ENCODE assay signal across 1 cellular context in the genomic region with DNA sequence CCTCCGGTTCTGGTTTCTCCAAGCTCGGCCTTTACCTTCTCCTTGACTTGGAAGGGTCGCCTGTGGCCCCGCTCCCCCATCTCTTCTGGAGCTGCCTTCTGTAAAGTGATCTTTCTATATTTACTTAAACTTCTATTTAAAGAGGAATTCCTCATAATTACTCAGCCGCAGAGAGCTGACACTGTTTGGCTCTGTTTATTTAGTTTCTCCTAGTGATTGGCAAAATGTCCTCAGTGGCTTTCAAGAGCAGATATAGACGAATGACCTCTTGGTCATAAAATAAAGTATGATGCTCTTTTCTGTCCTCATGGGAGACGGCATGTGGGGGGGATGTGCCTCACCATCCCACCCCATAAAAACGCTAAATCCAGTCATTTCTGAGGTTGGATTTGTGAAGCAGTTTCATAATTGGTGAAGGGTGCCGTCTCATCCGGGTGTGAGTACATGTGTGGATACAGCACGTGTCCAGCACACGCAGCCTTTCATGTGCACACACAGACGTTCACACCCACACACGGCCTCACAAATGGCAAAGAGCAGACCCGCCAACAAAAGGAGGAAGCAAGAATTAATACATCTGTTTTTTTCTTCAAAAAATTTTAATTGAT.
TF ChIP-seq lines count a peak whose summit lies in the region.

No MANE protein-coding gene starts in this region.

TF ChIP-seq in H1, 55 proteins besides CTCF, POLR2A, EP300 and RAD21:
- TF ChIP-seq HDAC6 (IDR thresholded peaks at IDR 0.05; ENCODE audit: low read depth, low read length) = no peak
- TF ChIP-seq MAFK (IDR thresholded peaks at IDR 0.05; ENCODE audit: low read depth, low read length) = no peak
- no peak for TF ChIP-seq HDAC2 (IDR thresholded peaks at IDR 0.05; ENCODE audit: borderline replicate concordance in 1 of 2, low read depth in 2 of 2, low read length in 2 of 2)
- TF ChIP-seq, protein P1, sequence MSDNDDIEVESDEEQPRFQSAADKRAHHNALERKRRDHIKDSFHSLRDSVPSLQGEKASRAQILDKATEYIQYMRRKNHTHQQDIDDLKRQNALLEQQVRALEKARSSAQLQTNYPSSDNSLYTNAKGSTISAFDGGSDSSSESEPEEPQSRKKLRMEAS (IDR thresholded peaks at IDR 0.05) = no peak
- no peak for TF ChIP-seq KDM4A (IDR thresholded peaks at IDR 0.05; ENCODE audit: low read depth, low read length, severe bottlenecking)
- TF ChIP-seq EZH2 (IDR thresholded peaks at IDR 0.05; ENCODE audit: low read depth, low read length, severe bottlenecking) = no peak
- no peak for TF ChIP-seq GABPA (IDR thresholded peaks at IDR 0.05; ENCODE audit: borderline replicate concordance, insufficient read depth, low read length)
- TF ChIP-seq TAF7 (optimal IDR thresholded peaks at IDR 0.05; ENCODE audit: borderline replicate concordance, low read depth, low read length) = no peak
- TF ChIP-seq JUND (IDR thresholded peaks at IDR 0.05; ENCODE audit: low read length) = no peak
- no peak for TF ChIP-seq RFX5 (IDR thresholded peaks at IDR 0.05; ENCODE audit: borderline replicate concordance, low read depth, low read length)
- TF ChIP-seq, protein P2, sequence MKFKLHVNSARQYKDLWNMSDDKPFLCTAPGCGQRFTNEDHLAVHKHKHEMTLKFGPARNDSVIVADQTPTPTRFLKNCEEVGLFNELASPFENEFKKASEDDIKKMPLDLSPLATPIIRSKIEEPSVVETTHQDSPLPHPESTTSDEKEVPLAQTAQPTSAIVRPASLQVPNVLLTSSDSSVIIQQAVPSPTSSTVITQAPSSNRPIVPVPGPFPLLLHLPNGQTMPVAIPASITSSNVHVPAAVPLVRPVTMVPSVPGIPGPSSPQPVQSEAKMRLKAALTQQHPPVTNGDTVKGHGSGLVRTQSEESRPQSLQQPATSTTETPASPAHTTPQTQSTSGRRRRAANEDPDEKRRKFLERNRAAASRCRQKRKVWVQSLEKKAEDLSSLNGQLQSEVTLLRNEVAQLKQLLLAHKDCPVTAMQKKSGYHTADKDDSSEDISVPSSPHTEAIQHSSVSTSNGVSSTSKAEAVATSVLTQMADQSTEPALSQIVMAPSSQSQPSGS (IDR thresholded peaks at IDR 0.05; ENCODE audit: low read length) = no peak
- TF ChIP-seq SIN3A (conservative IDR thresholded peaks at IDR 0.05 in 1 of 2, IDR thresholded peaks at IDR 0.05 in 1 of 2; ENCODE audit: low read depth in 1 of 2, low read length in 2 of 2) = no peak
- TF ChIP-seq GTF2F1 (IDR thresholded peaks at IDR 0.05; ENCODE audit: borderline replicate concordance, low read depth, low read length) = no peak
- TF ChIP-seq FOSL1 (IDR thresholded peaks at IDR 0.05; ENCODE audit: insufficient read depth, low read depth, low read length) = no peak
- TF ChIP-seq JUN (IDR thresholded peaks at IDR 0.05; ENCODE audit: low read depth, low read length) = no peak
- no peak for TF ChIP-seq NRF1 (IDR thresholded peaks at IDR 0.05; ENCODE audit: low read depth, low read length)
- TF ChIP-seq, protein P3, sequence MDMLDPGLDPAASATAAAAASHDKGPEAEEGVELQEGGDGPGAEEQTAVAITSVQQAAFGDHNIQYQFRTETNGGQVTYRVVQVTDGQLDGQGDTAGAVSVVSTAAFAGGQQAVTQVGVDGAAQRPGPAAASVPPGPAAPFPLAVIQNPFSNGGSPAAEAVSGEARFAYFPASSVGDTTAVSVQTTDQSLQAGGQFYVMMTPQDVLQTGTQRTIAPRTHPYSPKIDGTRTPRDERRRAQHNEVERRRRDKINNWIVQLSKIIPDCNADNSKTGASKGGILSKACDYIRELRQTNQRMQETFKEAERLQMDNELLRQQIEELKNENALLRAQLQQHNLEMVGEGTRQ (IDR thresholded peaks at IDR 0.05; ENCODE audit: low read length) = no peak
